Comparison of ENCODE assay signal across 18 cellular contexts in genomic region chr17:47882695-47883588, GRCh38. TPM values are rescaled to one million over a fixed set of nuclear protein-coding genes. Genes with fewer than 3 reads are reported as not detected.
DNase-seq lines count a peak whose midpoint lies in the region; ATAC-seq and TF ChIP-seq lines count a peak whose summit lies in the region.
"Had no signal": no experiment of that assay in that cellular context is flagged by ENCODE, and none has a peak within 500 bp of the region (broad histone marks: within the 10 kb centered on the region; RNA-seq: fewer than 3 reads in every experiment).

No MANE protein-coding gene starts in this region.

- H3K4me3 Mint-ChIP-seq in Caco-2 (ENCODE audit: unreplicated experiment) = no peak overlapping the region
- H3K4me3 Mint-ChIP-seq: activated T-cell treated with anti-CD3 and anti-CD28 coated beads, Interleukin-2, amount 50 U/mL, for 72 hours; GM23338 had no signal

- CTCF ChIA-PET in Caco-2 (lab: Charles Lee) = interaction anchor here (0.6 to 15.7 kb wide), 5 partner anchors 11 to 556 kb away, joined by 3 to 904 read pairs (median 18); partner anchors contain the start of genes LRRC46, MRPL10, SCRN2 and SP2
- CTCF ChIA-PET in mammary epithelial cell (lab: Charles Lee; ENCODE audit: low non-redundant PET) = interaction anchor here (0.7 kb wide), 1 partner anchor 13 kb away, joined by 6 read pairs; no protein-coding TSS in a partner anchor
- CTCF ChIA-PET in HEK293T (lab: Yijun Ruan, JAX) = interaction anchor here (0.7 to 17.9 kb wide), 2 partner anchors 9 to 38 kb away, joined by 4 to 355 read pairs; partner anchors contain the start of gene SCRN2

- no peaks in the 10 kb centered on the region for H3K9me3 Mint-ChIP-seq in Caco-2 (ENCODE audit: unreplicated experiment)
- H3K9me3 Mint-ChIP-seq: activated T-cell treated with anti-CD3 and anti-CD28 coated beads, Interleukin-2, amount 50 U/mL, for 72 hours; GM23338 had no signal

- in situ Hi-C loops in mammary epithelial cell (cut with MboI; ENCODE audit: low sequenced_read_pairs in 2 of 2) = no loop called here

- H3K79me2 ChIP-seq in mammary epithelial cell (ENCODE audit: insufficient read depth, low read length) = no peaks in the 10 kb centered on the region

- peaks cover 41% of the 10 kb centered on the region for H3K4me1 Mint-ChIP-seq in Caco-2 (ENCODE audit: low read depth, unreplicated experiment)

- no TSS peak for BruUV-seq in Caco-2 (replicated peaks; lab: Mats Ljungman, UMichigan)
- BruUV-seq in mammary epithelial cell (replicated peaks; lab: Mats Ljungman, UMichigan) = no TSS peak

- TF ChIP-seq EP300 in suprapubic skin (IDR thresholded peaks at IDR 0.05) = no peak

- H3K27ac Mint-ChIP-seq in Caco-2 (ENCODE audit: unreplicated experiment) = peak overlapping the region; percentile 1
- H3K27ac Mint-ChIP-seq: activated T-cell treated with anti-CD3 and anti-CD28 coated beads, Interleukin-2, amount 50 U/mL, for 72 hours; GM23338 had no signal

- H3K36me3 Mint-ChIP-seq in Caco-2 (ENCODE audit: insufficient read depth, unreplicated experiment) = peaks cover 7% of the 10 kb centered on the region

- no peaks in the 10 kb centered on the region for H3K9me3 ChIP-seq in Caco-2
- no peaks in the 10 kb centered on the region for H3K9me3 ChIP-seq in mammary epithelial cell (replicated peaks; ENCODE audit: insufficient read depth, low read length)
- no peaks in the 10 kb centered on the region for H3K9me3 ChIP-seq in mucosa of stomach (ENCODE audit: control insufficient read depth, low read length)
- H3K9me3 ChIP-seq in suprapubic skin = no peaks in the 10 kb centered on the region

- no peaks in the 10 kb centered on the region for H3K27me3 Mint-ChIP-seq in Caco-2 (ENCODE audit: insufficient read depth, unreplicated experiment)

- TF ChIP-seq CTCF in Caco-2 (IDR thresholded peaks at IDR 0.05; ENCODE audit: insufficient read depth in 1 of 2, low read depth in 1 of 2, low read length in 1 of 2, severe bottlenecking in 1 of 2, unreplicated experiment in 1 of 2) (no peak), mammary epithelial cell (conservative IDR thresholded peaks at IDR 0.05 in 1 of 2, IDR thresholded peaks at IDR 0.05 in 1 of 2; ENCODE audit: extremely low read depth in 1 of 2, insufficient read depth in 1 of 2, low read depth in 1 of 2, low read length in 2 of 2) (no peak), suprapubic skin (IDR thresholded peaks at IDR 0.05) (no peak)

- no peak overlapping the region for H3K9ac ChIP-seq in mammary epithelial cell (ENCODE audit: insufficient read depth, low read length)
- no peak overlapping the region for H3K9ac ChIP-seq in mucosa of stomach (ENCODE audit: low read length)

- dilution Hi-C loops in mammary epithelial cell (cut with HindIII; ENCODE audit: low sequenced_read_pairs) = no loop called here

- TF ChIP-seq POLR2A in suprapubic skin (IDR thresholded peaks at IDR 0.05) = no peak

- DNase-seq in Caco-2 = no peak
- no peak for DNase-seq in mammary epithelial cell
- DNase-seq in suprapubic skin (ENCODE audit: low spot score in 2 of 2) = no peak
- DNase-seq in HEK293T (ENCODE audit: extremely low spot score) = no peak
- no peak for DNase-seq in NCI-H2107 treated with DMSO at 0.1 percent for 48 hours (lab: John Stamatoyannopoulos, UW; ENCODE audit: unreplicated experiment)
- DNase-seq: activated CD4-positive, alpha-beta T cell treated with anti-CD3 and anti-CD28 coated beads for 48 hours; activated T-cell treated with anti-CD3 and anti-CD28 coated beads, Interleukin-2, amount 50 U/mL, for 72 hours; GF-D8; NCI-H2029 treated with DMSO at 0.1 percent for 48 hours; NCI-H82; Right ventricle myocardium superior had no signal

- H3K36me3 ChIP-seq in Caco-2 (ENCODE audit: control insufficient read depth, insufficient read depth, low read length) (no peaks in the 10 kb centered on the region), mammary epithelial cell (ENCODE audit: insufficient read depth, low read length) (no peaks in the 10 kb centered on the region), mucosa of stomach (ENCODE audit: control insufficient read depth, insufficient read depth, low read length) (no peaks in the 10 kb centered on the region), suprapubic skin (no peaks in the 10 kb centered on the region)

- H3K27ac ChIP-seq in mammary epithelial cell (ENCODE audit: insufficient read depth, low read depth, low read length) = no peak overlapping the region
- H3K27ac ChIP-seq in suprapubic skin = no peak overlapping the region

- H3K27me3 ChIP-seq in Caco-2 (replicated peaks; ENCODE audit: control insufficient read depth, insufficient read depth, low read length) (no peaks in the 10 kb centered on the region), mammary epithelial cell (ENCODE audit: insufficient read depth, low read length) (no peaks in the 10 kb centered on the region), mucosa of stomach (ENCODE audit: control insufficient read depth, insufficient read depth, low read length) (peaks cover 10% of the 10 kb centered on the region), suprapubic skin (peaks cover 15% of the 10 kb centered on the region)

- peak overlapping the region; percentile 65 for H2AFZ ChIP-seq in mammary epithelial cell (ENCODE audit: low read depth, low read length)
- H2AFZ ChIP-seq: GM23338 had no signal

- H4K20me1 ChIP-seq in mammary epithelial cell (ENCODE audit: insufficient read depth, low read length) = no peaks in the 10 kb centered on the region

- H3K4me3 ChIP-seq in Caco-2 (ENCODE audit: low read depth, low read length) (no peak overlapping the region), mammary epithelial cell (replicated peaks in 1 of 3; ENCODE audit: insufficient read depth in 1 of 3, low read depth in 2 of 3, low read length in 3 of 3) (no peak overlapping the region), mucosa of stomach (ENCODE audit: low read length) (peak overlapping the region; percentile 9), suprapubic skin (peak overlapping the region; percentile 24)
- H3K4me3 ChIP-seq: GM23338 had no signal

- POLR2A ChIA-PET in Caco-2 (lab: Charles Lee) (interaction anchor here (0.5 to 3.2 kb wide), 3 partner anchors 31 to 165 kb away, joined by 5 to 14 read pairs (median 9); partner anchors contain the start of genes LRRC46, MRPL10 and NFE2L1), HEK293T (lab: Yijun Ruan, JAX) (interaction anchor here (0.6 to 1.6 kb wide), 5 partner anchors 10 to 234 kb away, joined by 3 to 12 read pairs (median 3); partner anchors contain the start of genes KPNB1, SCRN2 and SP2)

- intact Hi-C loops in Caco-2 (cut with micrococcal nuclease; ENCODE audit: unreplicated experiment) = no loop called here
- intact Hi-C loops in mammary epithelial cell (cut with micrococcal nuclease) = no loop called here

- WGBS in mammary epithelial cell (ENCODE audit: low coverage, missing lambda C conversion rate) = 93% methylated on average over 6 of the region's 9 CpGs
- WGBS in suprapubic skin = 75% methylated on average over 8 of the region's 9 CpGs

- H3K4me2 ChIP-seq in mammary epithelial cell (ENCODE audit: insufficient read depth, low read depth, low read length) = no peak overlapping the region
- H3K4me2 ChIP-seq: GM23338 had no signal

- ATAC-seq in HG03342 (IDR thresholded peaks at IDR 0.05; ENCODE audit: unreplicated experiment) (no peak), GM19351 (IDR thresholded peaks at IDR 0.05; ENCODE audit: unreplicated experiment) (no peak)
- ATAC-seq: activated T-cell treated with anti-CD3 and anti-CD28 coated beads, Interleukin-2, amount 50 U/mL, for 72 hours; GM23338 had no signal

- peaks cover 64% of the 10 kb centered on the region for H3K4me1 ChIP-seq in Caco-2
- H3K4me1 ChIP-seq in mammary epithelial cell (ENCODE audit: insufficient read depth, low read length) = peaks cover 26% of the 10 kb centered on the region
- peaks cover 39% of the 10 kb centered on the region for H3K4me1 ChIP-seq in mucosa of stomach (ENCODE audit: control insufficient read depth, insufficient read depth, low read length)
- H3K4me1 ChIP-seq in suprapubic skin = peaks cover 44% of the 10 kb centered on the region

TF ChIP-seq in HEK293T, 16 proteins besides CTCF, POLR2A, EP300 and RAD21 (continues in another document):
- TF ChIP-seq ZNF384 (IDR thresholded peaks at IDR 0.05) (no peak), LEF1 (IDR thresholded peaks at IDR 0.05; ENCODE audit: borderline replicate concordance) (no peak), HDGF (IDR thresholded peaks at IDR 0.05; ENCODE audit: borderline replicate concordance) (no peak), CTBP1 (IDR thresholded peaks at IDR 0.05; ENCODE audit: borderline replicate concordance) (no peak), BHLHE40 (IDR thresholded peaks at IDR 0.05; ENCODE audit: borderline replicate concordance) (no peak), SP1 (IDR thresholded peaks at IDR 0.05) (no peak), FOXK2 (IDR thresholded peaks at IDR 0.05) (no peak), ARNT (IDR thresholded peaks at IDR 0.05) (no peak), ELF4 (IDR thresholded peaks at IDR 0.05) (no peak), FOXM1 (IDR thresholded peaks at IDR 0.05; ENCODE audit: borderline replicate concordance) (no peak), SUZ12 (IDR thresholded peaks at IDR 0.05) (no peak)

RNA-seq across cellular contexts. Expression of gene SP2, which starts 13.1 kb away (rescaled TPM):
- total RNA-seq in Caco-2 (2022) (24.8 and 25.2 TPM in 2 replicates), mammary epithelial cell (10 to 100 TPM in 1 of 2 donors, 1 to 10 TPM in 1; 1.5 to 14.9 TPM), suprapubic skin (10 to 100 TPM in 2 of 4 donors, 1 to 10 TPM in 2; 6.9 to 12.7 (median 9.8) TPM)
- polyA plus RNA-seq in mammary epithelial cell = 3.9 TPM
- 2.3 TPM for polyA minus RNA-seq in mammary epithelial cell

RNA-seq across cellular contexts. Expression of gene SP6, which starts 32.0 kb away (rescaled TPM):
- 20.6 and 25.0 TPM in 2 replicates for total RNA-seq in Caco-2 (2022)
- 10 to 100 TPM in 1 of 2 donors, 1 to 10 TPM in 1; 4.2 to 15.1 TPM for total RNA-seq in mammary epithelial cell
- polyA plus RNA-seq in mammary epithelial cell = 4.6 TPM
- 7.7 TPM for polyA minus RNA-seq in mammary epithelial cell
- total RNA-seq in suprapubic skin = 10 to 100 TPM in 3 of 4 donors, 1 to 10 TPM in 1; 6.6 to 29.3 (median 19.9) TPM
- total RNA-seq: LHCN-M2; T-helper 2 cell treated with Interferon-gamma antibody and Interleukin-4, amounts not matched to agents 100 ng/mL and 5 ng/mL, for 36 hours had no signal

RNA-seq across cellular contexts. Expression of gene SCRN2, which starts 41.9 kb away (rescaled TPM):
- total RNA-seq in Caco-2 (2022) (73.6 and 80.8 TPM in 2 replicates), mammary epithelial cell (10 to 100 TPM; 29.0 to 36.3 TPM), suprapubic skin (10 to 100 TPM; 22.3 to 46.4 (median 34.7) TPM)
- 25.2 TPM for polyA plus RNA-seq in mammary epithelial cell
- polyA minus RNA-seq in mammary epithelial cell = 22.3 TPM

RNA-seq across cellular contexts. Expression of gene LRRC46, which starts 51.5 kb away (rescaled TPM):
- total RNA-seq in Caco-2 (2022) = 1.4 and 2.3 TPM in 2 replicates
- under 1 TPM in 1 of 2 donors, not detected in 1; 0.54 TPM for total RNA-seq in mammary epithelial cell
- polyA plus RNA-seq in mammary epithelial cell = 0.28 TPM
- not detected for polyA minus RNA-seq in mammary epithelial cell
- not detected for total RNA-seq in suprapubic skin
- total RNA-seq: dermis blood vessel endothelial cell had no signal

RNA-seq across cellular contexts. Expression of gene MRPL10, which starts 51.6 kb away (rescaled TPM):
- total RNA-seq in Caco-2 (2022) = 159 and 162 TPM in 2 replicates
- total RNA-seq in mammary epithelial cell = 10 to 100 TPM; 18.2 to 39.4 TPM
- 53.5 TPM for polyA plus RNA-seq in mammary epithelial cell
- 34.4 TPM for polyA minus RNA-seq in mammary epithelial cell
- 10 to 100 TPM; 27.7 to 33.8 (median 31.2) TPM for total RNA-seq in suprapubic skin

Comparison
In these comparisons a context has a peak if more than half of its experiments do, and no peak if none do; other contexts are left out.
1. H3K4me3 ChIP-seq: peak in mucosa of stomach (single experiment) and suprapubic skin (single experiment); none in Caco-2 (single experiment) and mammary epithelial cell (0 of 3).